ENCODE assay signal across 9 cellular contexts in genomic region chr7:82164813-82165212, GRCh38.
DNase-seq lines count a peak whose midpoint lies in the region; ATAC-seq, FAIRE-seq and TF ChIP-seq lines count a peak whose summit lies in the region.
"Had no signal": no experiment of that assay in that cellular context is flagged by ENCODE, and none has a peak within 500 bp of the region (broad histone marks: within the 10 kb centered on the region; RNA-seq: fewer than 3 reads in every experiment).

No MANE protein-coding gene starts in this region.

- TF ChIP-seq POLR2A in A549 (IDR thresholded peaks at IDR 0.05; ENCODE audit: low read length), result no peak

- WGBS in A549 (ENCODE audit: missing lambda C conversion rate), result 29% methylated on average over 3 of the region's 3 CpGs
- 43 to 48% methylated on average over 3 of the region's 3 CpGs for WGBS in heart right ventricle, 2 donors

- peak; percentile 49 to 55 for TF ChIP-seq RAD21 in A549 (conservative IDR thresholded peaks at IDR 0.05 in 1 of 2, IDR thresholded peaks at IDR 0.05 in 1 of 2)

- H3K4me2 ChIP-seq in A549, result peak overlapping the region; percentile 29

- DNase-seq in A549 (ENCODE audit: low read depth in 1 of 2, low spot score in 1 of 2) (peak in 1 of 2 experiments; percentile 46), Kasumi-1 (lab: John Stamatoyannopoulos, UW) (peak; percentile 7 to 20), SW480 (ENCODE audit: low spot score) (peak; percentile 17), heart right ventricle (peak in 1 of 2 donors; percentile 35), NOMO-1 treated with DMSO at 0.1 percent for 48 hours (lab: John Stamatoyannopoulos, UW; ENCODE audit: unreplicated experiment) (no peak)

- TF ChIP-seq CTCF in A549 (IDR thresholded peaks at IDR 0.05) (peak; percentile 48), heart right ventricle (IDR thresholded peaks at IDR 0.05) (peak in 6 of 9 donors; percentile 37 to 60 (median 46))

- H3K27me3 ChIP-seq in heart right ventricle, result no peaks in the 10 kb centered on the region

- peaks cover 47% of the 10 kb centered on the region for H3K4me1 ChIP-seq in A549
- peaks cover 0 to 23% (median 5%) of the 10 kb centered on the region in 9 donors for H3K4me1 ChIP-seq in heart right ventricle

- peak overlapping the region; percentile 6 to 59; a peak in 1 of 6 replicates for H3K27ac ChIP-seq in A549
- peak overlapping the region in 1 of 10 donors; percentile 8 for H3K27ac ChIP-seq in heart right ventricle
- H3K27ac ChIP-seq: epithelial cell of prostate had no signal

- H3K9me3 ChIP-seq in A549 (no peaks in the 10 kb centered on the region), heart right ventricle (no peaks in the 10 kb centered on the region)

- TF ChIP-seq EP300 in A549 (IDR thresholded peaks at IDR 0.05), result no peak

- POLR2A ChIA-PET in A549 (lab: Yijun Ruan, JAX), result no interaction called here

- H3K36me3 ChIP-seq in heart right ventricle, result no peaks in the 10 kb centered on the region

- H3K4me3 ChIP-seq in A549 (no peak overlapping the region), heart right ventricle (no peak overlapping the region)

- peak; percentile 68 for FAIRE-seq in A549 (lab: Jason Lieb, UNC)

- CTCF ChIA-PET in A549 (lab: Yijun Ruan, JAX), result interaction anchor here (0.8 to 1.5 kb wide), 3 partner anchors 87 to 336 kb away, joined by 3 read pairs; no protein-coding TSS in a partner anchor

- intact Hi-C loops in heart right ventricle (cut with DNase I), result loop anchor here in 1 of 10 donors (10.0 kb wide), 1 partner anchor 410 kb away; no protein-coding TSS in a partner anchor

- ATAC-seq in A549 (peak; percentile 70 to 71; a peak in 5 of 6 replicates), heart right ventricle (peak in 7 of 8 donors; percentile 51 to 77 (median 72)), HG03025 (IDR thresholded peaks at IDR 0.05; ENCODE audit: low FRiP score, unreplicated experiment) (no peak), GM21723 (IDR thresholded peaks at IDR 0.05; ENCODE audit: unreplicated experiment) (no peak), HG03095 (IDR thresholded peaks at IDR 0.05; ENCODE audit: unreplicated experiment) (no peak)

TF ChIP-seq in A549, 52 proteins besides CTCF, POLR2A, EP300 and RAD21:
- TF ChIP-seq FOSL2 (IDR thresholded peaks at IDR 0.05) (no peak), FOSL2 (CRISPR knock-in tag; IDR thresholded peaks at IDR 0.05) (peak; percentile 34; the same call in 1 of the 2 replicates), JUNB (IDR thresholded peaks at IDR 0.05) (peak; percentile 19; the same call in 1 of the 2 replicates), SMC3 (IDR thresholded peaks at IDR 0.05) (peak; percentile 42; the same call in 2 of the 3 replicates), BCL3 (IDR thresholded peaks at IDR 0.05) (no peak), HOXA7 (CRISPR knock-in tag; IDR thresholded peaks at IDR 0.05) (no peak), GATA3 (IDR thresholded peaks at IDR 0.05; ENCODE audit: borderline replicate concordance) (peak; percentile 39; the same call in 1 of the 2 replicates)

Comparison
In these comparisons a context has a peak if more than half of its experiments do, and no peak if none do; other contexts are left out.
1. ATAC-seq: peak in A549 (2 of 2) and heart right ventricle (7 of 8); none in HG03025 (single experiment), GM21723 (single experiment) and HG03095 (single experiment).